Comparison of ENCODE assay signal across 18 cellular contexts in the genomic region with DNA sequence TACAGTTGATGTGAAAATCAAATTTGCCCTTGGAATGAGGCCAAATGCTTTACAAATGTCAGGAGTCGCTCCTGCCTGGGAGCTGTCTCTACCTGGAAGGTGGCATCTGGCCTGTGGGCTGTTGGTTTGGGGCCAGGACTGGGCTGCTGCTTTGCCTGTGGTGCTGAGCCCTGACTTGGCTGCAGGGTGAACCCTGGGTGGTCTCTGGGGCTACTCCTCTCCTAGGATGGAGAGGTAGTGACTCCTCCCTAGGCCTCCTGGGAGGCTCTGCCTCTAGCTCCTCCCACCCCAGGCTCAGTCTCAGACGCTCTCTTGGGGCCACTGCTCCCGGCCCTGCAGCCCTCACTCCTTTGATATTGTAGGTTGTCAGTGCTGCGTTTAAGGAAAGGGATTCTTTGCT. TPM values are rescaled to one million over a fixed set of nuclear protein-coding genes. Genes with fewer than 3 reads are reported as not detected.
DNase-seq lines count a peak whose midpoint lies in the region; ATAC-seq and TF ChIP-seq lines count a peak whose summit lies in the region.
"Had no signal": no experiment of that assay in that cellular context is flagged by ENCODE, and none has a peak within 500 bp of the region (broad histone marks: within the 10 kb centered on the region; RNA-seq: fewer than 3 reads in every experiment).

No MANE protein-coding gene starts in this region.

- H3K27ac ChIP-seq in DND-41 (ENCODE audit: low read length) (no peak overlapping the region), RWPE2 (ENCODE audit: poor library complexity, severe bottlenecking) (no peak overlapping the region), osteoblast (ENCODE audit: low read depth, low read length) (no peak overlapping the region), caudate nucleus (ENCODE audit: low read depth, low read length) (no peak overlapping the region)
- H3K27ac ChIP-seq: PC-9, SK-N-MC had no signal

- H3K27ac Mint-ChIP-seq in activated CD4-positive, alpha-beta T cell treated with anti-CD3 and anti-CD28 coated beads for 36 hours = peak overlapping the region; percentile 31
- H3K27ac Mint-ChIP-seq: CD14-positive monocyte, HFFc6 had no signal

- H3K36me3 Mint-ChIP-seq in activated CD4-positive, alpha-beta T cell treated with anti-CD3 and anti-CD28 coated beads for 36 hours (ENCODE audit: low read depth) = no peaks in the 10 kb centered on the region
- H3K36me3 Mint-ChIP-seq: CD14-positive monocyte had no signal

- H3K27me3 ChIP-seq in DND-41 (ENCODE audit: insufficient read depth, low read length, poor library complexity) (no peaks in the 10 kb centered on the region), RWPE2 (ENCODE audit: insufficient read depth, poor library complexity, severe bottlenecking) (no peaks in the 10 kb centered on the region), osteoblast (ENCODE audit: insufficient read depth, low read length) (no peaks in the 10 kb centered on the region)

- intact Hi-C loops in activated CD4-positive, alpha-beta T cell treated with anti-CD3 and anti-CD28 coated beads for 36 hours (cut with DNase I, micrococcal nuclease) = no loop called here

- H4K20me1 ChIP-seq in DND-41 (ENCODE audit: insufficient read depth, low read length) (no peaks in the 10 kb centered on the region), osteoblast (ENCODE audit: insufficient read depth, low read length) (no peaks in the 10 kb centered on the region)

- H3K4me1 Mint-ChIP-seq in activated CD4-positive, alpha-beta T cell treated with anti-CD3 and anti-CD28 coated beads for 36 hours = peaks cover 29% of the 10 kb centered on the region

- H3K4me3 ChIP-seq in DND-41 (ENCODE audit: low read depth in 1 of 2, low read length in 2 of 2) (no peak overlapping the region), RWPE2 (ENCODE audit: severe bottlenecking) (no peak overlapping the region), osteoblast (ENCODE audit: insufficient read depth, low read length) (no peak overlapping the region)
- H3K4me3 ChIP-seq: PC-9, SK-N-MC had no signal

- H3K27me3 Mint-ChIP-seq in activated CD4-positive, alpha-beta T cell treated with anti-CD3 and anti-CD28 coated beads for 36 hours = no peaks in the 10 kb centered on the region

- TF ChIP-seq CTCF in DND-41 (IDR thresholded peaks at IDR 0.05; ENCODE audit: borderline replicate concordance, extremely low read depth, low read length, poor library complexity, severe bottlenecking) (no peak), RWPE2 (IDR thresholded peaks at IDR 0.05; ENCODE audit: poor library complexity, severe bottlenecking) (no peak), osteoblast (IDR thresholded peaks at IDR 0.05; ENCODE audit: extremely low read depth, low read depth, low read length) (no peak)

- H3K36me3 ChIP-seq in DND-41 (ENCODE audit: insufficient read depth, low read length) = no peaks in the 10 kb centered on the region
- no peaks in the 10 kb centered on the region for H3K36me3 ChIP-seq in RWPE2 (ENCODE audit: low read depth)
- H3K36me3 ChIP-seq in osteoblast (ENCODE audit: insufficient read depth, low read length) = no peaks in the 10 kb centered on the region

- H3K4me2 ChIP-seq in DND-41 (ENCODE audit: insufficient read depth, low read length) = no peak overlapping the region
- no peak overlapping the region for H3K4me2 ChIP-seq in osteoblast (ENCODE audit: insufficient read depth, low read length)
- H3K4me2 ChIP-seq: PC-9 had no signal

- POLR2A ChIA-PET in activated CD4-positive, alpha-beta T cell treated with anti-CD3 and anti-CD28 coated beads for 36 hours (lab: Charles Lee) = interaction anchor here (0.5 to 0.6 kb wide), 2 partner anchors 63 to 86 kb away, joined by 3 read pairs; no protein-coding TSS in a partner anchor

- H3K4me3 Mint-ChIP-seq in activated CD4-positive, alpha-beta T cell treated with anti-CD3 and anti-CD28 coated beads for 36 hours = no peak overlapping the region
- H3K4me3 Mint-ChIP-seq: CD14-positive monocyte, HFFc6 had no signal

- H3K9ac ChIP-seq in DND-41 (ENCODE audit: low read depth, low read length) = no peak overlapping the region

- DNase-seq in activated CD4-positive, alpha-beta T cell treated with anti-CD3 and anti-CD28 coated beads for 36 hours = peak; percentile 19
- no peak for DNase-seq in activated CD4-positive, alpha-beta T cell treated with anti-CD3 and anti-CD28 coated beads, Interleukin-2, amount 50 U/mL, for 48 hours
- peak; percentile 48 for DNase-seq in DND-41
- no peak for DNase-seq in RWPE2 (ENCODE audit: low spot score)
- peak; percentile 30 for DNase-seq in osteoblast (ENCODE audit: insufficient read length, low spot score, missing footprints)
- DNase-seq in dermis blood vessel endothelial cell = no peak
- DNase-seq in caudate nucleus (lab: John Stamatoyannopoulos, UW) = no peak
- DNase-seq: DMS79, GOT3, HFFc6, Karpas-422, MM.1S, NCI-H1930, NCI-H510A treated with DMSO at 0.1 percent for 48 hours, PC-9 had no signal

- H3K9me3 ChIP-seq in DND-41 (ENCODE audit: insufficient read depth, low read length, severe bottlenecking) (no peaks in the 10 kb centered on the region), RWPE2 (ENCODE audit: severe bottlenecking) (no peaks in the 10 kb centered on the region), osteoblast (ENCODE audit: low read depth, low read length) (no peaks in the 10 kb centered on the region)

- no peaks in the 10 kb centered on the region for H3K79me2 ChIP-seq in DND-41 (ENCODE audit: insufficient read depth, low read length)
- H3K79me2 ChIP-seq in osteoblast (ENCODE audit: insufficient read depth, low read length) = no peaks in the 10 kb centered on the region

- CTCF ChIA-PET in activated CD4-positive, alpha-beta T cell treated with anti-CD3 and anti-CD28 coated beads for 36 hours (lab: Charles Lee) = interaction anchor here (0.7 to 2.7 kb wide), 4 partner anchors 39 to 892 kb away, joined by 3 to 9 read pairs (median 4); no protein-coding TSS in a partner anchor

- H3K4me1 ChIP-seq in DND-41 (ENCODE audit: insufficient read depth, low read length) (no peaks in the 10 kb centered on the region), RWPE2 (ENCODE audit: insufficient read depth, poor library complexity, severe bottlenecking) (no peaks in the 10 kb centered on the region), osteoblast (ENCODE audit: insufficient read depth, low read length) (no peaks in the 10 kb centered on the region)

- no peak for ATAC-seq in activated CD4-positive, alpha-beta T cell treated with anti-CD3 and anti-CD28 coated beads for 36 hours
- ATAC-seq in DND-41 (ENCODE audit: insufficient read depth, low read depth) (peak; percentile 51), RWPE2 (ENCODE audit: low read depth) (0 out of 3 replicates have a peak, but pooled peaks have one; percentile 4), GM18511 (IDR thresholded peaks at IDR 0.05; ENCODE audit: unreplicated experiment) (no peak)

- no peak overlapping the region for H2AFZ ChIP-seq in DND-41 (ENCODE audit: low read depth, low read length)
- no peak overlapping the region for H2AFZ ChIP-seq in osteoblast (ENCODE audit: low read length)
- H2AFZ ChIP-seq: PC-9 had no signal

- H3K9me3 Mint-ChIP-seq in activated CD4-positive, alpha-beta T cell treated with anti-CD3 and anti-CD28 coated beads for 36 hours (ENCODE audit: low read depth) = no peaks in the 10 kb centered on the region
- H3K9me3 Mint-ChIP-seq: CD14-positive monocyte, HFFc6 had no signal

RNA-seq across cellular contexts. Expression of a gene that starts 47.5 kb away (rescaled TPM):
- total RNA-seq in activated CD4-positive, alpha-beta T cell treated with anti-CD3 and anti-CD28 coated beads for 36 hours = under 1 TPM; 0.37 to 0.40 TPM
- total RNA-seq in osteoblast (1.4 TPM in 1 of 2 replicates, not detected in the other), dermis blood vessel endothelial cell (under 0.01 and 0.05 TPM in 2 replicates)
- total RNA-seq: HFFc6, PC-9 had no signal

Comparison
In these comparisons a context has a peak if more than half of its experiments do, and no peak if none do; other contexts are left out.
1. DNase-seq: peak in activated CD4-positive, alpha-beta T cell treated with anti-CD3 and anti-CD28 coated beads for 36 hours (single experiment), DND-41 (single experiment) and osteoblast (single experiment); none in activated CD4-positive, alpha-beta T cell treated with anti-CD3 and anti-CD28 coated beads, Interleukin-2, amount 50 U/mL, for 48 hours (0 of 2), RWPE2 (single experiment), dermis blood vessel endothelial cell (single experiment) and caudate nucleus (0 of 61).
2. ATAC-seq: peak in DND-41 (single experiment) and RWPE2 (single experiment); none in activated CD4-positive, alpha-beta T cell treated with anti-CD3 and anti-CD28 coated beads for 36 hours (single experiment) and GM18511 (single experiment).